In genomic region chr6:7389162-7389450, GRCh38 we compare ENCODE assay signal across 8 cellular contexts. TPM values are rescaled to one million over a fixed set of nuclear protein-coding genes. Genes with fewer than 3 reads are reported as not detected.
DNase-seq lines count a peak whose midpoint lies in the region; ATAC-seq, FAIRE-seq and TF ChIP-seq lines count a peak whose summit lies in the region.

No MANE protein-coding gene starts in this region.

- no peak for DNase-seq in CD8-positive, alpha-beta memory T cell
- DNase-seq in Jurkat, Clone E6-1 (ENCODE audit: low read depth, low spot score), result no peak
- DNase-seq in MCF 10A (ENCODE audit: unreplicated experiment) (peak; percentile 85), HepG2 (ENCODE audit: low spot score) (no peak), tibial artery (peak in 1 of 2 donors; percentile 57)

- H3K9me3 Mint-ChIP-seq in CD8-positive, alpha-beta memory T cell, result no peaks in the 10 kb centered on the region
- H3K9me3 Mint-ChIP-seq in MCF 10A (ENCODE audit: unreplicated experiment), result no peaks in the 10 kb centered on the region

- peak overlapping the region; percentile 98 to 100 (median 98) for H3K27ac Mint-ChIP-seq in CD8-positive, alpha-beta memory T cell
- peak overlapping the region; percentile 87 for H3K27ac Mint-ChIP-seq in MCF 10A (ENCODE audit: low read depth, unreplicated experiment)

- in situ Hi-C loops in HepG2 (cut with HindIII; ENCODE audit: extremely low pct_ligation_motif_present, low pct_unique_long_range_greater_than_20kb), result no loop called here

- ATAC-seq in HepG2, result no peak; the same call in 2 of the 3 replicates
- ATAC-seq in HG03139 (IDR thresholded peaks at IDR 0.05; ENCODE audit: unreplicated experiment), result no peak
- no peak for ATAC-seq in GM19035 (IDR thresholded peaks at IDR 0.05; ENCODE audit: unreplicated experiment)
- no peak for ATAC-seq in HG02852 (IDR thresholded peaks at IDR 0.05; ENCODE audit: unreplicated experiment)

- H3K27ac ChIP-seq in CD8-positive, alpha-beta memory T cell (ENCODE audit: low read depth, low read length), result peak overlapping the region; percentile 94
- H3K27ac ChIP-seq in HepG2 (ENCODE audit: extremely low read length, insufficient read depth, low read length) (peak overlapping the region; percentile 88), tibial artery (peak overlapping the region; percentile 86 to 94)

- peak overlapping the region; percentile 86 for H3K9ac ChIP-seq in HepG2 (ENCODE audit: insufficient read depth, low read depth, low read length)

- H3K4me1 Mint-ChIP-seq in CD8-positive, alpha-beta memory T cell, result peaks cover 34 to 56% (median 52%) of the 10 kb centered on the region in 3 donors
- H3K4me1 Mint-ChIP-seq in MCF 10A (ENCODE audit: insufficient read depth, unreplicated experiment), result peaks cover 38% of the 10 kb centered on the region

- peak overlapping the region; percentile 71 for H2AFZ ChIP-seq in HepG2 (ENCODE audit: low read length)

- peak overlapping the region; percentile 92 for H3K4me2 ChIP-seq in HepG2 (ENCODE audit: low read depth, low read length)

- peaks cover 0 to 25% (median 4%) of the 10 kb centered on the region in 3 donors for H3K36me3 Mint-ChIP-seq in CD8-positive, alpha-beta memory T cell
- H3K36me3 Mint-ChIP-seq in MCF 10A (ENCODE audit: insufficient read depth, unreplicated experiment), result peaks cover 25% of the 10 kb centered on the region

- no peaks in the 10 kb centered on the region for H3K9me3 ChIP-seq in CD8-positive, alpha-beta memory T cell (ENCODE audit: low read length)
- H3K9me3 ChIP-seq in HepG2 (ENCODE audit: low read length), result no peaks in the 10 kb centered on the region
- no peaks in the 10 kb centered on the region for H3K9me3 ChIP-seq in tibial artery

- WGBS in HepG2 (ENCODE audit: low lambda C conversion rate), result 1% methylated on average over 11 of the region's 11 CpGs

- TF ChIP-seq POLR2A in HepG2 (IDR thresholded peaks at IDR 0.05; ENCODE audit: insufficient read depth in 1 of 2, low read depth in 2 of 2, low read length in 2 of 2), result no peak

- TF ChIP-seq EP300 in HepG2 (IDR thresholded peaks at IDR 0.05; ENCODE audit: low read depth in 2 of 2, low read length in 2 of 2) (no peak), HepG2 (CRISPR knock-in tag; IDR thresholded peaks at IDR 0.05; ENCODE audit: borderline replicate concordance) (no peak)

- H3K79me2 ChIP-seq in HepG2 (ENCODE audit: insufficient read depth, low read length), result peaks cover 34% of the 10 kb centered on the region

- no peak for TF ChIP-seq RAD21 in HepG2 (CRISPR knock-in tag; IDR thresholded peaks at IDR 0.05)

- CTCF ChIA-PET in CD8-positive, alpha-beta memory T cell (lab: Charles Lee), result interaction anchor here (1.0 to 1.7 kb wide), 2 partner anchors 16 to 114 kb away, joined by 4 to 5 read pairs; no protein-coding TSS in a partner anchor
- CTCF ChIA-PET in MCF 10A (lab: Yijun Ruan, JAX) (interaction anchor here (0.7 to 1.8 kb wide), 3 partner anchors 93 to 113 kb away, joined by 3 to 8 read pairs (median 6); no protein-coding TSS in a partner anchor), HepG2 (lab: Yijun Ruan, JAX; ENCODE audit: low intra/inter-chr PET ratio, low total read pairs) (interaction anchor here (1.6 to 2.5 kb wide), 2 partner anchors 50 to 113 kb away, joined by 6 to 7 read pairs; no protein-coding TSS in a partner anchor)

- no peaks in the 10 kb centered on the region for H4K20me1 ChIP-seq in HepG2 (ENCODE audit: insufficient read depth, low read length)

- no peaks in the 10 kb centered on the region for H3K27me3 ChIP-seq in CD8-positive, alpha-beta memory T cell (ENCODE audit: insufficient read depth, low read length, poor library complexity, severe bottlenecking)
- H3K27me3 ChIP-seq in HepG2 (ENCODE audit: control insufficient read depth in 1 of 2, insufficient read depth in 2 of 2, low read length in 2 of 2) (no peaks in the 10 kb centered on the region; a peak in 1 of 5 replicates), tibial artery (no peaks in the 10 kb centered on the region)

- peaks cover 7% of the 10 kb centered on the region for H3K36me3 ChIP-seq in CD8-positive, alpha-beta memory T cell (ENCODE audit: insufficient read depth, low read length)
- peaks cover 4 to 11% of the 10 kb centered on the region in 2 experiments; a peak in 4 of 5 replicates for H3K36me3 ChIP-seq in HepG2 (replicated peaks in 1 of 2; ENCODE audit: control insufficient read depth in 1 of 2, insufficient read depth in 2 of 2, low read length in 2 of 2)
- peaks cover 0 to 10% (median 7%) of the 10 kb centered on the region in 3 donors for H3K36me3 ChIP-seq in tibial artery

- TF ChIP-seq CTCF in MCF 10A (IDR thresholded peaks at IDR 0.05; ENCODE audit: unreplicated experiment) (no peak), HepG2 (CRISPR knock-in tag; IDR thresholded peaks at IDR 0.05) (no peak), tibial artery (IDR thresholded peaks at IDR 0.05) (no peak)

- H3K27me3 Mint-ChIP-seq in CD8-positive, alpha-beta memory T cell, result no peaks in the 10 kb centered on the region
- H3K27me3 Mint-ChIP-seq in MCF 10A (ENCODE audit: insufficient read depth, unreplicated experiment), result no peaks in the 10 kb centered on the region

- intact Hi-C loops in MCF 10A (cut with micrococcal nuclease), result loop anchor here (1.0 to 2.0 kb wide), 2 partner anchors 42 to 76 kb away; partner anchors contain the start of gene SSR1
- intact Hi-C loops in HepG2 (cut with micrococcal nuclease; ENCODE audit: unreplicated experiment), result loop anchor here (1.0 kb wide), 1 partner anchor 47 kb away; no protein-coding TSS in a partner anchor
- intact Hi-C loops in tibial artery (cut with DNase I; ENCODE audit: low total_unique reads), result no loop called here

- no peak for FAIRE-seq in HepG2 (lab: Jason Lieb, UNC)

- H3K4me3 ChIP-seq in CD8-positive, alpha-beta memory T cell (ENCODE audit: low read length), result peak overlapping the region; percentile 96
- H3K4me3 ChIP-seq in Jurkat, Clone E6-1 (ENCODE audit: low read length), result peak overlapping the region; percentile 70
- H3K4me3 ChIP-seq in HepG2 (replicated peaks in 1 of 3; ENCODE audit: insufficient read depth in 1 of 3, low read depth in 2 of 3, low read length in 3 of 3) (peak overlapping the region; percentile 78 to 87 (median 84)), tibial artery (peak overlapping the region; percentile 85 to 87)

- peaks cover 25% of the 10 kb centered on the region for H3K4me1 ChIP-seq in CD8-positive, alpha-beta memory T cell (ENCODE audit: insufficient read depth, low read length)
- H3K4me1 ChIP-seq in HepG2 (ENCODE audit: insufficient read depth, low read length), result peaks cover 37% of the 10 kb centered on the region
- peaks cover 0 to 26% (median 9%) of the 10 kb centered on the region in 4 donors for H3K4me1 ChIP-seq in tibial artery

- POLR2A ChIA-PET in CD8-positive, alpha-beta memory T cell (lab: Charles Lee), result interaction anchor here (0.6 to 1.6 kb wide), 3 partner anchors 76 to 109 kb away, joined by 3 to 8 read pairs (median 6); partner anchors contain the start of gene SSR1
- POLR2A ChIA-PET in MCF 10A (lab: Yijun Ruan, JAX) (interaction anchor here (0.5 to 6.7 kb wide), 42 partner anchors 9 to 685 kb away, joined by 3 to 114 read pairs (median 6); partner anchors contain the start of genes DSP, SNRNP48 and SSR1), HepG2 (lab: Yijun Ruan, JAX) (interaction anchor here (0.8 to 2.6 kb wide), 31 partner anchors 8 to 226 kb away, joined by 3 to 39 read pairs (median 5); partner anchors contain the start of genes DSP, SNRNP48 and SSR1)

- H3K4me3 Mint-ChIP-seq in CD8-positive, alpha-beta memory T cell, result peak overlapping the region; percentile 89 to 98 (median 94)
- H3K4me3 Mint-ChIP-seq in MCF 10A (ENCODE audit: unreplicated experiment), result peak overlapping the region; percentile 77

- BruUV-seq in MCF 10A (replicated peaks; lab: Mats Ljungman, UMichigan) (no TSS peak), HepG2 (replicated peaks; lab: Mats Ljungman, UMichigan) (no TSS peak)

RNA-seq across cellular contexts. Expression of gene CAGE1, which starts 0.4 kb away (rescaled TPM):
- under 1 TPM in 1 of 2 experiments, not detected in 1; 0.18 TPM for total RNA-seq in CD8-positive, alpha-beta memory T cell
- not detected for polyA plus RNA-seq in CD8-positive, alpha-beta memory T cell
- not detected for polyA plus RNA-seq in Jurkat, Clone E6-1 (2012; ENCODE audit: insufficient read depth, insufficient read length)
- 0.33 and 0.47 TPM in 2 replicates for total RNA-seq in MCF 10A (2022)
- total RNA-seq in HepG2 (2016; rRNA removed; fragmentation: Illumina TruSeq; extraction: Trizol), result 0.15 TPM in 1 of 2 replicates, not detected in the other
- total RNA-seq in HepG2 (2016; cell fraction: cytosol; rRNA removed; fragmentation: Illumina TruSeq; extraction: Trizol; ENCODE audit: low read depth), result 0.18 and 0.61 TPM in 2 replicates
- 0.17 TPM in 1 of 2 replicates, not detected in the other for total RNA-seq in HepG2 (2016; cell fraction: insoluble cytoplasmic fraction; rRNA removed; fragmentation: Illumina TruSeq; extraction: Trizol)
- 0.15 and 0.28 TPM in 2 replicates for total RNA-seq in HepG2 (2016; cell fraction: membrane; rRNA removed; fragmentation: Illumina TruSeq; extraction: Trizol)
- total RNA-seq in HepG2 (2016; cell fraction: nucleus; rRNA removed; fragmentation: Illumina TruSeq; extraction: Trizol), result 0.16 TPM in 1 of 2 replicates, not detected in the other
- polyA plus RNA-seq in HepG2 (2011; rRNA removed), result 0.01 and 0.03 TPM in 2 replicates
- not detected in 2 replicates for polyA plus RNA-seq in HepG2 (2011; cell fraction: cytosol; rRNA removed)
- 0.03 TPM in 1 of 2 replicates, not detected in the other for polyA plus RNA-seq in HepG2 (2011; cell fraction: nucleus; rRNA removed)
- polyA plus RNA-seq in HepG2 (2012), result not detected in 2 replicates
- polyA plus RNA-seq in HepG2 (2016; cell fraction: cytosol; fragmentation: Illumina TruSeq; extraction: Trizol; ENCODE audit: low read depth), result not detected in 2 replicates
- polyA plus RNA-seq in HepG2 (2016; cell fraction: insoluble cytoplasmic fraction; fragmentation: Illumina TruSeq; extraction: Trizol; ENCODE audit: low read depth), result 0.08 and 0.11 TPM in 2 replicates
- polyA plus RNA-seq in HepG2 (2016; cell fraction: membrane; fragmentation: Illumina TruSeq; extraction: Trizol; ENCODE audit: low read depth), result not detected in 2 replicates
- 0.25 TPM in 1 of 2 replicates, not detected in the other for polyA plus RNA-seq in HepG2 (2016; cell fraction: nucleus; fragmentation: Illumina TruSeq; extraction: Trizol; ENCODE audit: insufficient read depth, low read depth)
- polyA minus RNA-seq in HepG2 (2011; rRNA and poly(A)+ RNA removed; ENCODE audit: low replicate concordance), result 0.28 and 0.61 TPM in 2 replicates
- not detected in 2 replicates for polyA minus RNA-seq in HepG2 (2011; cell fraction: cytosol; rRNA and poly(A)+ RNA removed)
- 0.39 and 0.62 TPM in 2 replicates for polyA minus RNA-seq in HepG2 (2011; cell fraction: nucleus; rRNA and poly(A)+ RNA removed)

RNA-seq across cellular contexts. Expression of gene RIOK1, which starts 0.5 kb away (rescaled TPM):
- total RNA-seq in CD8-positive, alpha-beta memory T cell, result 10 to 100 TPM; 59.4 to 63.8 TPM
- polyA plus RNA-seq in CD8-positive, alpha-beta memory T cell, result 23.7 TPM
- polyA plus RNA-seq in Jurkat, Clone E6-1 (2012; ENCODE audit: insufficient read depth, insufficient read length), result 55.6 TPM
- total RNA-seq in MCF 10A (2022) (34.2 and 40.9 TPM in 2 replicates), HepG2 (2016; rRNA removed; fragmentation: Illumina TruSeq; extraction: Trizol) (37.8 and 45.7 TPM in 2 replicates)
- total RNA-seq in HepG2 (2016; cell fraction: cytosol; rRNA removed; fragmentation: Illumina TruSeq; extraction: Trizol; ENCODE audit: low read depth), result 9.0 and 10.4 TPM in 2 replicates
- total RNA-seq in HepG2 (2016; cell fraction: insoluble cytoplasmic fraction; rRNA removed; fragmentation: Illumina TruSeq; extraction: Trizol), result 39.9 and 45.0 TPM in 2 replicates
- total RNA-seq in HepG2 (2016; cell fraction: membrane; rRNA removed; fragmentation: Illumina TruSeq; extraction: Trizol), result 17.4 and 18.1 TPM in 2 replicates
- 34.6 and 34.9 TPM in 2 replicates for total RNA-seq in HepG2 (2016; cell fraction: nucleus; rRNA removed; fragmentation: Illumina TruSeq; extraction: Trizol)
- polyA plus RNA-seq in HepG2 (2011; rRNA removed), result 9.1 and 9.4 TPM in 2 replicates
- 9.0 and 9.4 TPM in 2 replicates for polyA plus RNA-seq in HepG2 (2011; cell fraction: cytosol; rRNA removed)
- polyA plus RNA-seq in HepG2 (2011; cell fraction: nucleus; rRNA removed), result 40.2 and 43.0 TPM in 2 replicates
- polyA plus RNA-seq in HepG2 (2012), result 21.2 and 21.9 TPM in 2 replicates
- polyA plus RNA-seq in HepG2 (2016; cell fraction: cytosol; fragmentation: Illumina TruSeq; extraction: Trizol; ENCODE audit: low read depth), result 3.1 and 3.2 TPM in 2 replicates
- 42.5 and 43.5 TPM in 2 replicates for polyA plus RNA-seq in HepG2 (2016; cell fraction: insoluble cytoplasmic fraction; fragmentation: Illumina TruSeq; extraction: Trizol; ENCODE audit: low read depth)
- 7.3 and 8.5 TPM in 2 replicates for polyA plus RNA-seq in HepG2 (2016; cell fraction: membrane; fragmentation: Illumina TruSeq; extraction: Trizol; ENCODE audit: low read depth)
- 47.3 and 58.2 TPM in 2 replicates for polyA plus RNA-seq in HepG2 (2016; cell fraction: nucleus; fragmentation: Illumina TruSeq; extraction: Trizol; ENCODE audit: insufficient read depth, low read depth)
- polyA minus RNA-seq in HepG2 (2011; rRNA and poly(A)+ RNA removed; ENCODE audit: low replicate concordance), result 12.4 and 18.6 TPM in 2 replicates
- 5.8 and 6.5 TPM in 2 replicates for polyA minus RNA-seq in HepG2 (2011; cell fraction: cytosol; rRNA and poly(A)+ RNA removed)
- 28.8 and 43.3 TPM in 2 replicates for polyA minus RNA-seq in HepG2 (2011; cell fraction: nucleus; rRNA and poly(A)+ RNA removed)
